In genomic region chr12:45273717-45274271, GRCh38 we compare ENCODE assay signal across 8 cellular contexts.
DNase-seq lines count a peak whose midpoint lies in the region; TF ChIP-seq lines count a peak whose summit lies in the region.

No MANE protein-coding gene starts in this region.

- no peak for TF ChIP-seq CTCF in retinal pigment epithelial cell (conservative IDR thresholded peaks at IDR 0.05; ENCODE audit: low read depth, low read length)

- DNase-seq in EL (peak; percentile 97), SW480 (ENCODE audit: low spot score) (peak; percentile 75), foreskin melanocyte (peak; percentile 97), retinal pigment epithelial cell (ENCODE audit: low read depth) (peak; percentile 96), iPS-NIHi11 (ENCODE audit: low spot score) (no peak), RPMI8226 (no peak), DMS153 (lab: John Stamatoyannopoulos, UW) (no peak), DMS79 (lab: John Stamatoyannopoulos, UW) (no peak)

- H3K4me3 ChIP-seq in retinal pigment epithelial cell (ENCODE audit: low read length) = no peak overlapping the region

Comparison
In these comparisons a context has a peak if more than half of its experiments do, and no peak if none do; other contexts are left out.
1. DNase-seq: peak in EL (single experiment), SW480 (single experiment), foreskin melanocyte (single experiment) and retinal pigment epithelial cell (single experiment); none in iPS-NIHi11 (single experiment), RPMI8226 (single experiment), DMS153 (single experiment) and DMS79 (single experiment).